In the genomic region with DNA sequence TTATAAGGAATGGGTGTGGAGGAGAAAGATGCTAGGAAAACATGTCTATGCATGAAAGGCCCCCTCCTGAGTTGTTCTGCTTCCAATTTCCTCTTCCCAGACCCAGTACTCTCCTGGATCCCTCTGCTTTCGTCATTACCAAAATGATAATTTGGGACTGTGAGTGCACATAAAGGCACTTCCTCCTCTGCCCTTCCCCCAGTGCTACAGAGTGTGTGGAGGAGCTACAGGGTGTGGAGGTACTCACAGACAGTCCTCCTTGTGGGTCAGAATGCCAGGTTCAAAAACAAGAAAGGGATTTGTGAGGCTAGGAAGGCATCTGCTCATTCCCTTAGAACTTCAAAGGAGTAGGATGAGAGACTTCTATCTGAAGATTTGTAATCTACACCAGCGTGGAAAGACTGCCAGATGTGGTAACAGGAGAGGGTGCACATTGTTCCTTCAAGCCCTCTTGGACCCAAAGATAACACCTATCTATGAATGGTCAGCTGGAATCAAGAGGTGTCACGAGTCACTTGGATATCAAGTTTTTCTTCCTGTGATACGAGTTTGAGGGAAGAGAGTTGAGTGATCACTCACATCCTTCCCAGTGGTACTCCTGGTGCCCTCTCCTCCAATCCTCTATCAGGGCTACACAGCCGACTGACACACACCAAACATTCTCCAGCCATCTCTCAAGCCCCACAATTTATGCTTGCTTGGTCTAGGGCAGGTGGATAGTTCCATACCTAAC, we compare ENCODE assay signal across 1 cellular context.
A peak's percentile ranks its signal among the peaks of the same experiment; 100 is the strongest.
TF ChIP-seq lines count a peak whose summit lies in the region.

No MANE protein-coding gene starts in this region.

TF ChIP-seq in K562, 482 proteins besides CTCF, POLR2A, EP300 and RAD21 (continued from another document):
- TF ChIP-seq CBFA2T2 (conservative IDR thresholded peaks at IDR 0.05) (peak; percentile 55), ZNF740 (CRISPR knock-in tag; IDR thresholded peaks at IDR 0.05) (no peak), ZNF740 (tag; IDR thresholded peaks at IDR 0.05) (no peak), ZNF436 (CRISPR knock-in tag; IDR thresholded peaks at IDR 0.05) (no peak), TAF9B (IDR thresholded peaks at IDR 0.05; ENCODE audit: partially characterized antibody) (no peak), ELF2 (CRISPR knock-in tag; IDR thresholded peaks at IDR 0.05) (no peak), ESRRB (CRISPR knock-in tag; IDR thresholded peaks at IDR 0.05; ENCODE audit: borderline replicate concordance) (no peak), ARNT (IDR thresholded peaks at IDR 0.05) (no peak), NEUROD1 (IDR thresholded peaks at IDR 0.05; ENCODE audit: borderline replicate concordance, low read depth, low read length, partially characterized antibody) (no peak), NFATC3 (IDR thresholded peaks at IDR 0.05) (no peak), TEAD2 (tag; IDR thresholded peaks at IDR 0.05) (no peak)
